ENCODE assay signal across 30 cellular contexts in the genomic region with DNA sequence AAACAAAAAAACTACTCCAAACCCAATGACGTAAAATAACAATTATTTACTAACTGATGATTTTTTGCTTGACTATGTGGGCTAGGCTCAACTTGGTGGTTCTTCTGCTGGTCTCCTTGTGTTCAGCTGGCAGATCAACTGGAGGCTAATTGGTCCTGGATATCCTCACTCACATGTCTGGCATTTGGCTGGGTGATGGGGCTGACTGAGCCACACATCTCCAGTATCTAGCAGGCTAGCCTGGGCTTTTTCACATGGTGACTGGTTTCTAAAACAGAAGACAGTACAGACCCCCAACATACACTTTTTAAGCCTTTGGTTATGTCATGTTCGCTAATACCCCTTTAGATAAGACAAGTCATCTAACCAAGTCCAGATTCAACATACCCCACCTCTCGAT.
"Had no signal": no experiment of that assay in that cellular context is flagged by ENCODE, and none has a peak within 500 bp of the region (broad histone marks: within the 10 kb centered on the region; RNA-seq: fewer than 3 reads in every experiment).

No MANE protein-coding gene starts in this region.

- H3K27me3 ChIP-seq: adrenal gland, body of pancreas, brain microvascular endothelial cell, cardiac muscle cell had no signal

- H3K36me3 ChIP-seq: adrenal gland, brain microvascular endothelial cell, cardiac muscle cell, WERI-Rb-1 had no signal

- H3K27ac ChIP-seq: adrenal gland, body of pancreas, brain microvascular endothelial cell, cardiac muscle cell, WERI-Rb-1 had no signal

- H3K4me1 ChIP-seq: adrenal gland, body of pancreas had no signal

- H3K4me3 ChIP-seq: adrenal gland, body of pancreas, cardiac muscle cell had no signal

- H3K9me3 ChIP-seq: adrenal gland, body of pancreas had no signal

- DNase-seq: activated CD4-positive, alpha-beta memory T cell treated with anti-CD3 and anti-CD28 coated beads, Interleukin-2, amount 10 ng/mL, durations not matched to agents 7 days and 5 days; activated CD4-positive, alpha-beta T cell treated with anti-CD3 and anti-CD28 coated beads for 1 hour; activated CD4-positive, alpha-beta T cell treated with anti-CD3 and anti-CD28 coated beads for 36 hours; activated CD4-positive, alpha-beta T cell treated with anti-CD3 and anti-CD28 coated beads for 48 hours; activated CD4-positive, alpha-beta T cell treated with anti-CD3 and anti-CD28 coated beads, Interleukin-2, amount 10 ng/mL, durations not matched to agents 7 days and 5 days; activated CD4-positive, alpha-beta T cell treated with anti-CD3 and anti-CD28 coated beads, Interleukin-2, amount 50 U/mL, for 48 hours; activated CD4-positive, CD25-positive, alpha-beta regulatory T cell; activated CD8-positive, alpha-beta memory T cell treated with anti-CD3 and anti-CD28 coated beads for 24 hours; activated CD8-positive, alpha-beta memory T cell treated with anti-CD3 and anti-CD28 coated beads, Interleukin-2, amount 10 ng/mL, durations not matched to agents 7 days and 5 days; activated CD8-positive, alpha-beta memory T cell treated with anti-CD3 and anti-CD28 coated beads, Interleukin-2, amount 50 U/mL, for 48 hours; activated CD8-positive, alpha-beta T cell treated with anti-CD3 and anti-CD28 coated beads, Interleukin-2, amount 10 ng/mL, durations not matched to agents 7 days and 5 days; activated effector memory CD4-positive, alpha-beta T cell treated with Interleukin-2 at 50 U/mL for 16 hours; activated gamma-delta T cell; activated naive CD4-positive, alpha-beta T cell treated with anti-CD3 and anti-CD28 coated beads, Interleukin-2, amount 50 U/mL, for 16 hours; activated naive CD4-positive, alpha-beta T cell treated with Interleukin-2 at 50 U/mL for 16 hours; activated naive CD8-positive, alpha-beta T cell treated with anti-CD3 and anti-CD28 coated beads for 36 hours; activated T-cell treated with anti-CD3 and anti-CD28 coated beads, Interleukin-2, amount 50 U/mL, for 24 hours; activated T-cell treated with anti-CD3 and anti-CD28 coated beads, Interleukin-2, amount 50 U/mL, for 48 hours; adrenal gland; amniotic stem cell; aorta; body of pancreas; brain microvascular endothelial cell; caudate nucleus; cerebellar nuclear complex; T-helper 1 cell; T-helper 2 cell; T-helper 9 cell; WERI-Rb-1 had no signal
